In genomic region chr22:44906248-44906936, GRCh38 we compare ENCODE assay signal across 19 cellular contexts.
A peak's percentile ranks its signal among the peaks of the same experiment; 100 is the strongest.
DNase-seq lines count a peak whose midpoint lies in the region; ATAC-seq, FAIRE-seq and TF ChIP-seq lines count a peak whose summit lies in the region.
"Had no signal": no experiment of that assay in that cellular context is flagged by ENCODE, and none has a peak within 500 bp of the region (broad histone marks: within the 10 kb centered on the region; RNA-seq: fewer than 3 reads in every experiment).

No MANE protein-coding gene starts in this region.

- H3K36me3 ChIP-seq in H1 (ENCODE audit: control insufficient read depth in 2 of 4, insufficient read depth in 4 of 4, low read length in 3 of 4): peaks cover 0 to 35% (median 18%) of the 10 kb centered on the region in 4 experiments; a peak in 6 of 8 replicates

- no peak overlapping the region for H2BK120ac ChIP-seq in H1 (replicated peaks; ENCODE audit: low read depth, low read length)

- no peaks in the 10 kb centered on the region for H3K4me1 ChIP-seq in H1 (replicated peaks in 1 of 4; ENCODE audit: control insufficient read depth in 3 of 4, insufficient read depth in 4 of 4, low read length in 3 of 4)

- no peaks in the 10 kb centered on the region for H3K79me1 ChIP-seq in H1 (ENCODE audit: low read depth, low read length)

- intact Hi-C loops in cardiac septum (cut with DNase I) (no loop called here), left cardiac atrium (cut with DNase I) (no loop called here)

- no peaks in the 10 kb centered on the region for H3K23me2 ChIP-seq in H1 (ENCODE audit: low read depth, low read length)

- H2AK5ac ChIP-seq in H1 (ENCODE audit: low read depth, low read length): no peak overlapping the region

- CTCF ChIA-PET in H1 (lab: Charles Lee; ENCODE audit: partially characterized antibody): interaction anchor here (0.6 kb wide), 1 partner anchor 222 kb away, joined by 3 read pairs; no protein-coding TSS in a partner anchor

- peaks cover 5 to 6% of the 10 kb centered on the region in 2 experiments for H4K20me1 ChIP-seq in H1 (replicated peaks in 1 of 2; ENCODE audit: control insufficient read depth in 1 of 2, insufficient read depth in 2 of 2, low read length in 2 of 2)

- no peak for ATAC-seq in left cardiac atrium
- no peak for ATAC-seq in HG03520 (IDR thresholded peaks at IDR 0.05; ENCODE audit: unreplicated experiment)
- ATAC-seq in HG02678 (IDR thresholded peaks at IDR 0.05; ENCODE audit: unreplicated experiment): no peak
- ATAC-seq in activated T-cell treated with anti-CD3 and anti-CD28 coated beads, Interleukin-2, amount 50 U/mL, for 72 hours (replicated peaks in 1 of 2): no peak
- ATAC-seq: HepG2 had no signal

- POLR2A ChIA-PET in H1 (lab: Charles Lee; ENCODE audit: partially characterized antibody): interaction anchor here (0.6 to 1.5 kb wide), 2 partner anchors 14 to 152 kb away, joined by 3 read pairs; no protein-coding TSS in a partner anchor

- no peak for TF ChIP-seq POLR2A in H1 (IDR thresholded peaks at IDR 0.05; ENCODE audit: control extremely low read depth in 1 of 2, low read depth in 2 of 2, low read length in 2 of 2)

- H2BK15ac ChIP-seq in H1 (ENCODE audit: low read length): no peak overlapping the region

- H2AFZ ChIP-seq in H1 (ENCODE audit: low read length): no peak overlapping the region

- H3K27me3 Mint-ChIP-seq in neural crest cell (ENCODE audit: low read depth): no peaks in the 10 kb centered on the region
- H3K27me3 Mint-ChIP-seq in activated T-cell treated with anti-CD3 and anti-CD28 coated beads, Interleukin-2, amount 50 U/mL, for 72 hours (ENCODE audit: low read depth): peaks cover 37% of the 10 kb centered on the region

- H3K27ac ChIP-seq in H1 (ENCODE audit: low read depth, low read length): no peak overlapping the region
- H3K27ac ChIP-seq: C4-2B had no signal

- no peak overlapping the region for H3K14ac ChIP-seq in H1 (ENCODE audit: insufficient read length)

- WGBS in H1 (ENCODE audit: extremely low coverage in 1 of 2, insufficient coverage in 1 of 2, insufficient read length in 1 of 2, insufficient replicate concordance in 2 of 2, low coverage in 1 of 2, low lambda C conversion rate in 2 of 2, missing lambda C conversion rate in 1 of 2), 2 experiments: 83% methylated on average over 21 of the region's 21 CpGs; no CpG with 5 or more reads in 1 of the 2 experiments

- H3K27ac Mint-ChIP-seq in neural crest cell (ENCODE audit: unreplicated experiment): peak overlapping the region; percentile 77
- H3K27ac Mint-ChIP-seq in activated T-cell treated with anti-CD3 and anti-CD28 coated beads, Interleukin-2, amount 50 U/mL, for 72 hours: no peak overlapping the region
- H3K27ac Mint-ChIP-seq: CD4-positive, alpha-beta memory T cell had no signal

- no peak overlapping the region for H3K18ac ChIP-seq in H1 (ENCODE audit: extremely low read depth, low read length)

- no peak overlapping the region for H3K56ac ChIP-seq in H1 (replicated peaks; ENCODE audit: insufficient read length, low read depth, low read length)

- no peak overlapping the region for H3K4me3 ChIP-seq in H1 (ENCODE audit: extremely low read depth in 1 of 4, insufficient read depth in 2 of 4, low read depth in 3 of 4, low read length in 4 of 4)

- H3K36me3 Mint-ChIP-seq in neural crest cell (ENCODE audit: low read depth): peaks cover 68% of the 10 kb centered on the region
- H3K36me3 Mint-ChIP-seq in activated T-cell treated with anti-CD3 and anti-CD28 coated beads, Interleukin-2, amount 50 U/mL, for 72 hours (ENCODE audit: insufficient read depth in 2 of 2): peaks cover 4 to 9% of the 10 kb centered on the region in 2 donors

- TF ChIP-seq EP300 in H1 (IDR thresholded peaks at IDR 0.05; ENCODE audit: borderline replicate concordance in 1 of 2, low read depth in 2 of 2, low read length in 2 of 2): no peak

- no peak overlapping the region for H3K4me3 Mint-ChIP-seq in neural crest cell
- H3K4me3 Mint-ChIP-seq in activated T-cell treated with anti-CD3 and anti-CD28 coated beads, Interleukin-2, amount 50 U/mL, for 72 hours: no peak overlapping the region
- H3K4me3 Mint-ChIP-seq: CD4-positive, alpha-beta memory T cell had no signal

- TF ChIP-seq CTCF in H1 (IDR thresholded peaks at IDR 0.05; ENCODE audit: control extremely low read depth in 1 of 3, insufficient read depth in 1 of 3, low read depth in 1 of 3, low read length in 3 of 3) (no peak), neural crest cell (conservative IDR thresholded peaks at IDR 0.05) (no peak)

- no peak overlapping the region for H4K91ac ChIP-seq in H1 (replicated peaks; ENCODE audit: insufficient read length, low read length)

- DNase-seq in cardiac septum (ENCODE audit: low spot score) (peak; percentile 56), left cardiac atrium (no peak), H1 (ENCODE audit: low read depth in 1 of 2, low spot score in 2 of 2) (no peak), neural crest cell (ENCODE audit: low read depth, low spot score) (no peak), urothelium cell line (ENCODE audit: low spot score) (no peak)
- DNase-seq in activated T-cell treated with anti-CD3 and anti-CD28 coated beads, Interleukin-2, amount 50 U/mL, for 72 hours: no peak
- DNase-seq: 8988T; CD4-positive, alpha-beta memory T cell; DMS79 treated with DMSO at 0.1 percent for 48 hours; EL had no signal

- no peak overlapping the region for H2BK12ac ChIP-seq in H1 (ENCODE audit: low read depth, low read length)

- H2BK20ac ChIP-seq in H1 (ENCODE audit: low read length): no peak overlapping the region

- H3K27me3 ChIP-seq in H1 (replicated peaks in 1 of 4; ENCODE audit: control insufficient read depth in 3 of 4, extremely low read depth in 1 of 4, insufficient read depth in 3 of 4, low read length in 3 of 4): no peaks in the 10 kb centered on the region

- H3K4me1 Mint-ChIP-seq in neural crest cell: no peaks in the 10 kb centered on the region
- H3K4me1 Mint-ChIP-seq in activated T-cell treated with anti-CD3 and anti-CD28 coated beads, Interleukin-2, amount 50 U/mL, for 72 hours (ENCODE audit: low read depth): no peaks in the 10 kb centered on the region
- H3K4me1 Mint-ChIP-seq: CD4-positive, alpha-beta memory T cell had no signal

- H3K4me2 ChIP-seq in H1 (ENCODE audit: insufficient read depth in 1 of 2, low read depth in 2 of 2, low read length in 2 of 2): no peak overlapping the region

- peaks cover 9 to 15% of the 10 kb centered on the region in 2 experiments for H3K9me3 ChIP-seq in H1 (ENCODE audit: insufficient read depth in 2 of 2, low read depth in 1 of 2, low read length in 1 of 2)

- no peak overlapping the region for H3K9ac ChIP-seq in H1 (replicated peaks in 1 of 4; ENCODE audit: extremely low read depth in 1 of 4, low read depth in 3 of 4, low read length in 3 of 4)

- H4K5ac ChIP-seq in H1 (ENCODE audit: insufficient read length, low read depth, low read length): no peak overlapping the region

- no peaks in the 10 kb centered on the region for H3K79me2 ChIP-seq in H1 (ENCODE audit: control insufficient read depth in 1 of 2, insufficient read depth in 2 of 2, low read length in 2 of 2)

- peak overlapping the region; percentile 9 for H3K23ac ChIP-seq in H1 (ENCODE audit: insufficient read length)

- TF ChIP-seq RAD21 in H1 (IDR thresholded peaks at IDR 0.05 in 1 of 2, conservative IDR thresholded peaks at IDR 0.05 in 1 of 2; ENCODE audit: low read depth in 2 of 2, low read length in 2 of 2): no peak

- no peak overlapping the region; the same call in 1 of the 2 replicates for H2BK5ac ChIP-seq in H1 (ENCODE audit: low read depth, low read length)

- H3K9me3 Mint-ChIP-seq in neural crest cell: peaks cover 6% of the 10 kb centered on the region
- peaks cover 10 to 19% of the 10 kb centered on the region in 2 donors for H3K9me3 Mint-ChIP-seq in activated T-cell treated with anti-CD3 and anti-CD28 coated beads, Interleukin-2, amount 50 U/mL, for 72 hours

- no peak for FAIRE-seq in H1 (lab: Jason Lieb, UNC)
- peak; percentile 37 for FAIRE-seq in urothelium cell line (lab: Jason Lieb, UNC)
- FAIRE-seq: G401.6, GM12892, GM19239, H54, HepG2, HTR-8/SVneo had no signal

- no peak overlapping the region for H3K4ac ChIP-seq in H1 (replicated peaks; ENCODE audit: insufficient read length, low read depth, low read length)

- H4K8ac ChIP-seq in H1 (ENCODE audit: extremely low read depth, insufficient read depth, low read length): no peak overlapping the region

TF ChIP-seq in H1, 55 proteins besides CTCF, POLR2A, EP300 and RAD21:
- TF ChIP-seq BRCA1 (IDR thresholded peaks at IDR 0.05; ENCODE audit: low read depth, low read length): no peak
- TF ChIP-seq TAF7 (optimal IDR thresholded peaks at IDR 0.05; ENCODE audit: borderline replicate concordance, low read depth, low read length): no peak
- TF ChIP-seq TBP (IDR thresholded peaks at IDR 0.05; ENCODE audit: low read depth, low read length): no peak
- no peak for TF ChIP-seq EZH2 (IDR thresholded peaks at IDR 0.05; ENCODE audit: low read depth, low read length, severe bottlenecking)
- no peak for TF ChIP-seq TAF1 (IDR thresholded peaks at IDR 0.05; ENCODE audit: low read depth, low read length)
- TF ChIP-seq JUND (IDR thresholded peaks at IDR 0.05; ENCODE audit: low read length): no peak
- TF ChIP-seq SP4 (IDR thresholded peaks at IDR 0.05; ENCODE audit: low read length): no peak
- TF ChIP-seq NRF1 (IDR thresholded peaks at IDR 0.05; ENCODE audit: low read depth, low read length): no peak
- no peak for TF ChIP-seq KDM4A (IDR thresholded peaks at IDR 0.05; ENCODE audit: low read depth, low read length, severe bottlenecking)
- no peak for TF ChIP-seq RXRA (IDR thresholded peaks at IDR 0.05; ENCODE audit: insufficient read depth, low read depth, low read length)
- no peak for TF ChIP-seq SIN3A (conservative IDR thresholded peaks at IDR 0.05 in 1 of 2, IDR thresholded peaks at IDR 0.05 in 1 of 2; ENCODE audit: low read depth in 1 of 2, low read length in 2 of 2)
- TF ChIP-seq TCF12 (IDR thresholded peaks at IDR 0.05; ENCODE audit: low read depth, low read length): no peak
- TF ChIP-seq KDM5A (IDR thresholded peaks at IDR 0.05; ENCODE audit: low read length): no peak
- TF ChIP-seq CBX5 (IDR thresholded peaks at IDR 0.05; ENCODE audit: low read depth, low read length): no peak
- no peak for TF ChIP-seq GTF2F1 (IDR thresholded peaks at IDR 0.05; ENCODE audit: borderline replicate concordance, low read depth, low read length)
TF ChIP-seq in H1: peak in this region for 0.
